24 cellular contexts compared by ENCODE assay signal in the genomic region with DNA sequence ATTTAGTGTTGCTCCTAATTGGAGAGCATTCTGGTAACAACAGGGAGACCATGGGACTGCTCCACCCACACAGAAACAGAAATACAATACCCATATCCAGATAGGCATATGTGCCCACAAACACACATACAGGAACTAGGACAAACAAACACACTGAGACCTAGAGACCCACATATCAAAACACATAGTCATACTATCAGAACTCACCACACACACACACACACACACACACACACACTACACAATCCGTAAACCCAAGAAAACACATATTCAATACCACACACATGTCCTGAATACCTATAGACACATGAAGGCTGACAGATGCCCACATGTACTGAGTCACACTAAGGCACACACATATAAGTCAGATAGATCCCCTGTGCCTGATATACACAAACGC. TPM values are rescaled to one million over a fixed set of nuclear protein-coding genes. Genes with fewer than 3 reads are reported as not detected.
A peak's percentile ranks its signal among the peaks of the same experiment; 100 is the strongest.
DNase-seq lines count a peak whose midpoint lies in the region; ATAC-seq lines count a peak whose summit lies in the region.
"Had no signal": no experiment of that assay in that cellular context is flagged by ENCODE, and none has a peak within 500 bp of the region (broad histone marks: within the 10 kb centered on the region; RNA-seq: fewer than 3 reads in every experiment).

No MANE protein-coding gene starts in this region.

- H3K9me3 Mint-ChIP-seq in stimulated activated effector memory CD8-positive, alpha-beta T cell treated with anti-CD3 and anti-CD28 coated beads, Interleukin-12 subunit alpha, Interleukin-12 subunit beta, amount 100 ng/mL, for 72 hours = no peaks in the 10 kb centered on the region
- H3K9me3 Mint-ChIP-seq: CD4-positive, CD25-positive, alpha-beta regulatory T cell; H9 had no signal

- H3K27ac ChIP-seq in angular gyrus (ENCODE audit: low read depth, low read length) (peak overlapping the region; percentile 88), caudate nucleus (ENCODE audit: low read depth, low read length) (peak overlapping the region; percentile 50)
- H3K27ac ChIP-seq: HL-60, SJSA1 had no signal

- no peak overlapping the region for H3K27ac Mint-ChIP-seq in stimulated activated effector memory CD8-positive, alpha-beta T cell treated with anti-CD3 and anti-CD28 coated beads, Interleukin-12 subunit alpha, Interleukin-12 subunit beta, amount 100 ng/mL, for 72 hours
- H3K27ac Mint-ChIP-seq: CD4-positive, CD25-positive, alpha-beta regulatory T cell; H9 had no signal

- no peak overlapping the region for H3K4me3 Mint-ChIP-seq in stimulated activated effector memory CD8-positive, alpha-beta T cell treated with anti-CD3 and anti-CD28 coated beads, Interleukin-12 subunit alpha, Interleukin-12 subunit beta, amount 100 ng/mL, for 72 hours
- H3K4me3 Mint-ChIP-seq: CD4-positive, CD25-positive, alpha-beta regulatory T cell; H9 had no signal

- ATAC-seq in stimulated activated effector memory CD8-positive, alpha-beta T cell treated with anti-CD3 and anti-CD28 coated beads, Interleukin-12 subunit alpha, Interleukin-12 subunit beta, amount 100 ng/mL, for 72 hours = peak; percentile 22
- no peak for ATAC-seq in HG02970 (IDR thresholded peaks at IDR 0.05; ENCODE audit: low FRiP score, unreplicated experiment)
- ATAC-seq: GM12878, HepG2, K562, Panc1 had no signal

- DNase-seq in caudate nucleus (lab: John Stamatoyannopoulos, UW) (no peak), myocyte (ENCODE audit: low read depth) (peak; percentile 23), SHP77 treated with DMSO at 0.1 percent for 48 hours (lab: John Stamatoyannopoulos, UW) (no peak), G401 (ENCODE audit: low spot score) (no peak)
- DNase-seq in stimulated activated effector memory CD8-positive, alpha-beta T cell treated with anti-CD3 and anti-CD28 coated beads, Interleukin-12 subunit alpha, Interleukin-12 subunit beta, amount 100 ng/mL, for 72 hours (ENCODE audit: low spot score in 2 of 2) = no peak
- DNase-seq: CD4-positive, CD25-positive, alpha-beta regulatory T cell; DMS79; H9; MM.1S; NCI-H1048; NCI-H1417 treated with DMSO at 0.1 percent for 48 hours; NCI-H187 treated with DMSO at 0.1 percent for 48 hours; NCI-H2107; NCI-H2227 treated with DMSO at 0.1 percent for 48 hours; NCI-H510A had no signal

- H3K4me1 Mint-ChIP-seq in stimulated activated effector memory CD8-positive, alpha-beta T cell treated with anti-CD3 and anti-CD28 coated beads, Interleukin-12 subunit alpha, Interleukin-12 subunit beta, amount 100 ng/mL, for 72 hours = no peaks in the 10 kb centered on the region
- H3K4me1 Mint-ChIP-seq: CD4-positive, CD25-positive, alpha-beta regulatory T cell had no signal

- H3K36me3 Mint-ChIP-seq in stimulated activated effector memory CD8-positive, alpha-beta T cell treated with anti-CD3 and anti-CD28 coated beads, Interleukin-12 subunit alpha, Interleukin-12 subunit beta, amount 100 ng/mL, for 72 hours = no peaks in the 10 kb centered on the region
- H3K36me3 Mint-ChIP-seq: CD4-positive, CD25-positive, alpha-beta regulatory T cell had no signal

- in situ Hi-C loops in G401 (cut with HindIII; ENCODE audit: low sequenced_read_pairs) = no loop called here

RNA-seq across cellular contexts. Expression of gene NFASC, which starts 3.5 kb away (rescaled TPM):
- 0.80 and 1.1 TPM in 2 replicates for total RNA-seq in myocyte
- polyA plus RNA-seq in myocyte (2012) = 5.3 TPM
- not detected in 2 replicates for total RNA-seq in G401 (2014; rRNA removed; shearing (Covaris generic))
- total RNA-seq: CD4-positive, CD25-positive, alpha-beta regulatory T cell; HepG2; HT-29 had no signal
- polyA plus RNA-seq: CD4-positive, CD25-positive, alpha-beta regulatory T cell; HepG2 had no signal
